ENCODE assay signal across 1 cellular context in genomic region chr6:231779-232178, GRCh38.
TF ChIP-seq lines count a peak whose summit lies in the region.

No MANE protein-coding gene starts in this region.

TF ChIP-seq in SK-N-SH, 30 proteins besides CTCF, POLR2A, EP300 and RAD21 (continued from another document):
- TF ChIP-seq MEF2A (IDR thresholded peaks at IDR 0.05; ENCODE audit: borderline replicate concordance, low read depth) (no peak), REST (IDR thresholded peaks at IDR 0.05; ENCODE audit: low read depth, low read length) (no peak), MXI1 (IDR thresholded peaks at IDR 0.05; ENCODE audit: low read depth, low read length) (no peak), PBX3 (IDR thresholded peaks at IDR 0.05) (no peak), YY1 (IDR thresholded peaks at IDR 0.05; ENCODE audit: low read depth) (no peak)
